ENCODE assay signal across 8 cellular contexts in genomic region chr19:50383852-50384684, GRCh38. TPM values are rescaled to one million over a fixed set of nuclear protein-coding genes. Genes with fewer than 3 reads are reported as not detected.
DNase-seq lines count a peak whose midpoint lies in the region; ATAC-seq, FAIRE-seq and TF ChIP-seq lines count a peak whose summit lies in the region.

Gene POLD1, plus strand, starts transcription at chr19:50384347. Its CDS starts 14,505 bp downstream, at chr19:50398852.

- TF ChIP-seq POLR2A in H1 (IDR thresholded peaks at IDR 0.05; ENCODE audit: control extremely low read depth in 1 of 2, low read depth in 2 of 2, low read length in 2 of 2) = peak; percentile 60 to 80; a peak in 2 of 3 replicates

- H3K4me1 ChIP-seq in H1 (replicated peaks in 1 of 4; ENCODE audit: control insufficient read depth in 3 of 4, insufficient read depth in 4 of 4, low read length in 3 of 4) = peaks cover 0 to 3% (median under 1%) of the 10 kb centered on the region in 4 experiments; a peak in 4 of 7 replicates
- H3K4me1 ChIP-seq in mesenchymal stem cell (ENCODE audit: control insufficient read depth, insufficient read depth, low read depth, low read length) = peaks cover 10% of the 10 kb centered on the region

- H4K20me1 ChIP-seq in H1 (replicated peaks in 1 of 2; ENCODE audit: control insufficient read depth in 1 of 2, insufficient read depth in 2 of 2, low read length in 2 of 2) = peaks cover 8 to 18% of the 10 kb centered on the region in 2 experiments

- peak within 1 kb of the TSS; percentile 75 for H3K27ac ChIP-seq in H1 (ENCODE audit: low read depth, low read length)
- H3K27ac ChIP-seq in mesenchymal stem cell (ENCODE audit: low read length, poor library complexity, severe bottlenecking) = peak within 1 kb of the TSS; percentile 71

- peaks cover 9% of the 10 kb centered on the region; the same call in 1 of the 2 replicates for H3K23me2 ChIP-seq in H1 (ENCODE audit: low read depth, low read length)

- FAIRE-seq in HTR-8/SVneo (lab: Jason Lieb, UNC) (peak; percentile 96), H1 (lab: Jason Lieb, UNC) (no peak)

- H3K4me3 ChIP-seq in H1 (ENCODE audit: extremely low read depth in 1 of 4, insufficient read depth in 2 of 4, low read depth in 3 of 4, low read length in 4 of 4) (peak within 1 kb of the TSS; percentile 63 to 91 (median 89)), mesenchymal stem cell (ENCODE audit: insufficient read depth in 1 of 2, low read depth in 1 of 2, low read length in 2 of 2) (peak within 1 kb of the TSS; percentile 71 to 83)

- H2BK20ac ChIP-seq in H1 (ENCODE audit: low read length) = no peak within 1 kb of the TSS

- H3K79me1 ChIP-seq in H1 (ENCODE audit: low read depth, low read length) (peaks cover 12% of the 10 kb centered on the region), mesenchymal stem cell (replicated peaks; ENCODE audit: low read length, poor library complexity, severe bottlenecking) (peaks cover 38% of the 10 kb centered on the region)

- H3K23ac ChIP-seq in H1 (ENCODE audit: insufficient read length) (peak within 1 kb of the TSS; percentile 23), mesenchymal stem cell (ENCODE audit: low read length in 2 of 2) (peak within 1 kb of the TSS in 1 of 2 experiments; percentile 3)

- H3K18ac ChIP-seq in H1 (ENCODE audit: extremely low read depth, low read length) (peak within 1 kb of the TSS; percentile 55), mesenchymal stem cell (ENCODE audit: low read depth in 1 of 2, low read length in 2 of 2) (peak within 1 kb of the TSS; percentile 84)

- peak within 1 kb of the TSS; percentile 70 for H3K56ac ChIP-seq in H1 (replicated peaks; ENCODE audit: insufficient read length, low read depth, low read length)

- no peak for TF ChIP-seq RAD21 in H1 (IDR thresholded peaks at IDR 0.05 in 1 of 2, conservative IDR thresholded peaks at IDR 0.05 in 1 of 2; ENCODE audit: low read depth in 2 of 2, low read length in 2 of 2)

- peak within 1 kb of the TSS; percentile 6 for H3K4ac ChIP-seq in H1 (replicated peaks; ENCODE audit: insufficient read length, low read depth, low read length)
- peak within 1 kb of the TSS; percentile 47 to 80 for H3K4ac ChIP-seq in mesenchymal stem cell (ENCODE audit: low read depth in 1 of 2, low read length in 2 of 2)

- peak within 1 kb of the TSS; percentile 97 for H4K8ac ChIP-seq in H1 (ENCODE audit: extremely low read depth, insufficient read depth, low read length)
- H4K8ac ChIP-seq in mesenchymal stem cell (ENCODE audit: low read length) = peak within 1 kb of the TSS; percentile 75

- H2BK5ac ChIP-seq in H1 (ENCODE audit: low read depth, low read length) = peak within 1 kb of the TSS; percentile 90; the same call in 1 of the 2 replicates
- H2BK5ac ChIP-seq in mesenchymal stem cell (ENCODE audit: low read depth, low read length, poor library complexity, severe bottlenecking) = no peak within 1 kb of the TSS

- H3K27me3 ChIP-seq in H1 (replicated peaks in 1 of 4; ENCODE audit: control insufficient read depth in 3 of 4, extremely low read depth in 1 of 4, insufficient read depth in 3 of 4, low read length in 3 of 4) (no peaks in the 10 kb centered on the region), mesenchymal stem cell (ENCODE audit: control insufficient read depth in 1 of 2, insufficient read depth in 1 of 2, low read length in 2 of 2) (no peaks in the 10 kb centered on the region)

- H3K79me2 ChIP-seq in H1 (ENCODE audit: control insufficient read depth in 1 of 2, insufficient read depth in 2 of 2, low read length in 2 of 2) = peaks cover 12 to 42% of the 10 kb centered on the region in 2 experiments; a peak in 3 of 4 replicates

- POLR2A ChIA-PET in H1 (lab: Charles Lee; ENCODE audit: partially characterized antibody) = interaction anchor here (0.6 to 4.0 kb wide), 31 partner anchors 8 to 154 kb away, joined by 3 to 28 read pairs (median 4); partner anchors contain the start of genes KCNC3, NAPSA and NR1H2

- H2BK12ac ChIP-seq in H1 (ENCODE audit: low read depth, low read length) (0 out of 2 replicates have a peak within 1 kb of the TSS, but pooled peaks have one; percentile 6), mesenchymal stem cell (ENCODE audit: low read length in 2 of 2) (no peak within 1 kb of the TSS)

- H2BK120ac ChIP-seq in H1 (replicated peaks; ENCODE audit: low read depth, low read length) (no peak within 1 kb of the TSS), mesenchymal stem cell (ENCODE audit: low read depth, low read length) (peak within 1 kb of the TSS; percentile 57)

- H4K5ac ChIP-seq in H1 (ENCODE audit: insufficient read length, low read depth, low read length) = peak within 1 kb of the TSS; percentile 86

- H3K36me3 ChIP-seq in H1 (ENCODE audit: control insufficient read depth in 2 of 4, insufficient read depth in 4 of 4, low read length in 3 of 4) = peaks cover 11 to 35% (median 27%) of the 10 kb centered on the region in 4 experiments; a peak in 7 of 8 replicates
- H3K36me3 ChIP-seq in mesenchymal stem cell (ENCODE audit: control insufficient read depth in 1 of 2, insufficient read depth in 2 of 2, low read depth in 1 of 2, low read length in 2 of 2) = peaks cover 43 to 55% of the 10 kb centered on the region in 2 experiments

- TF ChIP-seq EP300 in H1 (IDR thresholded peaks at IDR 0.05; ENCODE audit: borderline replicate concordance in 1 of 2, low read depth in 2 of 2, low read length in 2 of 2) = no peak

- H2AFZ ChIP-seq in H1 (ENCODE audit: low read length) (peak within 1 kb of the TSS; percentile 48; the same call in 1 of the 2 replicates), mesenchymal stem cell (ENCODE audit: low read depth, low read length) (peak within 1 kb of the TSS; percentile 66)

- no peak within 1 kb of the TSS for H2AK5ac ChIP-seq in H1 (ENCODE audit: low read depth, low read length)
- no peak within 1 kb of the TSS for H2AK5ac ChIP-seq in mesenchymal stem cell (ENCODE audit: low read length, severe bottlenecking)

- H2BK15ac ChIP-seq in H1 (ENCODE audit: low read length) (no peak within 1 kb of the TSS), mesenchymal stem cell (ENCODE audit: low read depth, poor library complexity, severe bottlenecking) (peak within 1 kb of the TSS; percentile 96)

- H3K14ac ChIP-seq in H1 (ENCODE audit: insufficient read length) (no peak within 1 kb of the TSS), mesenchymal stem cell (ENCODE audit: low read length in 2 of 2) (peak within 1 kb of the TSS in 1 of 2 experiments; percentile 82)

- CTCF ChIA-PET in H1 (lab: Charles Lee; ENCODE audit: partially characterized antibody) = interaction anchor here (1.1 to 1.6 kb wide), 6 partner anchors 13 to 411 kb away, joined by 3 to 5 read pairs (median 4); no protein-coding TSS in a partner anchor

- H3K9me3 ChIP-seq in H1 (ENCODE audit: insufficient read depth in 2 of 2, low read depth in 1 of 2, low read length in 1 of 2) (no peaks in the 10 kb centered on the region), mesenchymal stem cell (ENCODE audit: control insufficient read depth, low read length) (no peaks in the 10 kb centered on the region)

- peak; percentile 99 for DNase-seq in COLO668 (lab: John Stamatoyannopoulos, UW; ENCODE audit: unreplicated experiment)
- peak; percentile 95 for DNase-seq in HTR-8/SVneo (ENCODE audit: insufficient read length, low spot score)
- DNase-seq in NOMO-1 treated with dmso at 0.1 percent for 144 hours (lab: John Stamatoyannopoulos, UW; ENCODE audit: unreplicated experiment) = peak; percentile 97
- DNase-seq in activated CD8-positive, alpha-beta memory T cell treated with anti-CD3 and anti-CD28 coated beads for 48 hours (ENCODE audit: low read depth in 2 of 3, low spot score in 2 of 3) = peak; percentile 95 to 97 (median 96)
- DNase-seq in H1 (ENCODE audit: low read depth in 1 of 2, low spot score in 2 of 2) = peak; percentile 98 to 99
- DNase-seq in mesenchymal stem cell = peak; percentile 97
- DNase-seq in stimulated activated CD8-positive, alpha-beta memory T cell treated with anti-CD3 and anti-CD28 coated beads, Interleukin-12 subunit alpha, Interleukin-12 subunit beta, amount 100 ng/mL, for 4 hours (ENCODE audit: low read depth) = peak; percentile 98

- H3K4me2 ChIP-seq in H1 (ENCODE audit: insufficient read depth in 1 of 2, low read depth in 2 of 2, low read length in 2 of 2) = peak within 1 kb of the TSS; percentile 94 to 95
- peak within 1 kb of the TSS; percentile 89 for H3K4me2 ChIP-seq in mesenchymal stem cell (ENCODE audit: low read length, poor library complexity, severe bottlenecking)

- no peak for TF ChIP-seq CTCF in H1 (IDR thresholded peaks at IDR 0.05; ENCODE audit: control extremely low read depth in 1 of 3, insufficient read depth in 1 of 3, low read depth in 1 of 3, low read length in 3 of 3)

- 3% methylated on average over 50 of the region's 78 CpGs; no CpG with 5 or more reads in 1 of the 2 experiments for WGBS in H1 (ENCODE audit: extremely low coverage in 1 of 2, insufficient coverage in 1 of 2, insufficient read length in 1 of 2, insufficient replicate concordance in 2 of 2, low coverage in 1 of 2, low lambda C conversion rate in 2 of 2, missing lambda C conversion rate in 1 of 2), 2 experiments
- 1% methylated on average over 76 of the region's 78 CpGs for WGBS in mesenchymal stem cell

- H3K9ac ChIP-seq in H1 (replicated peaks in 1 of 4; ENCODE audit: extremely low read depth in 1 of 4, low read depth in 3 of 4, low read length in 3 of 4) (peak within 1 kb of the TSS; percentile 85 to 88 (median 88)), mesenchymal stem cell (ENCODE audit: low read length) (peak within 1 kb of the TSS; percentile 88)

- peak; percentile 70 for ATAC-seq in GM21367 (IDR thresholded peaks at IDR 0.05; ENCODE audit: unreplicated experiment)

- H4K91ac ChIP-seq in H1 (replicated peaks; ENCODE audit: insufficient read length, low read length) (peak within 1 kb of the TSS; percentile 57), mesenchymal stem cell (ENCODE audit: low read length) (peak within 1 kb of the TSS; percentile 80)

TF ChIP-seq in H1, 55 proteins besides CTCF, POLR2A, EP300 and RAD21 (continues in another document):
- peak; percentile 84 for TF ChIP-seq MAX (IDR thresholded peaks at IDR 0.05)
- TF ChIP-seq ASH2L (IDR thresholded peaks at IDR 0.05; ENCODE audit: low read length) = peak; percentile 26
- peak; percentile 89 for TF ChIP-seq PHF8 (conservative IDR thresholded peaks at IDR 0.05; ENCODE audit: low read depth, low read length)

RNA-seq across cellular contexts. Expression of gene POLD1, which starts in this region (rescaled TPM):
- total RNA-seq in H1 (2021; fragmentation: NEBNext Ultra II Directional; extraction: Animal tissue kit (Norgen Biotek cat#: 25700)) = 141 and 149 TPM in 2 replicates
- 142 and 191 TPM in 2 replicates for polyA plus RNA-seq in H1 (2011; rRNA removed)
- polyA plus RNA-seq in H1 (2011; cell fraction: cytosol; rRNA removed) = 136 TPM
- polyA plus RNA-seq in H1 (2011; cell fraction: nucleus; rRNA removed) = 435 TPM
- 86.1 to 170 TPM (median 149 TPM) in 4 replicates for polyA plus RNA-seq in H1 (2012, experiment 1 of 2)
- polyA plus RNA-seq in H1 (2012, experiment 2 of 2) = 109 TPM
- 81.0 TPM for polyA plus RNA-seq in H1 (2013, experiment 1 of 2)
- polyA plus RNA-seq in H1 (2013, experiment 2 of 2) = 72.1 TPM
- polyA minus RNA-seq in H1 (2011; rRNA and poly(A)+ RNA removed) = 57.8 and 65.0 TPM in 2 replicates
- 137 TPM for polyA minus RNA-seq in H1 (2011; cell fraction: cytosol; rRNA and poly(A)+ RNA removed)
- polyA minus RNA-seq in H1 (2011; cell fraction: nucleus; rRNA and poly(A)+ RNA removed) = 137 TPM
- 8.5 TPM for polyA plus RNA-seq in mesenchymal stem cell (2013, experiment 1 of 2)
- polyA plus RNA-seq in mesenchymal stem cell (2013, experiment 2 of 2) = 8.3 TPM

Comparison
In these comparisons a context has a peak if more than half of its experiments do, and no peak if none do; other contexts are left out.
1. Peak in every context shown above with its lines: DNase-seq, ATAC-seq, H3K4me3 ChIP-seq and H3K27ac ChIP-seq.